Comparison of ENCODE assay signal across 2 cellular contexts in the genomic region with DNA sequence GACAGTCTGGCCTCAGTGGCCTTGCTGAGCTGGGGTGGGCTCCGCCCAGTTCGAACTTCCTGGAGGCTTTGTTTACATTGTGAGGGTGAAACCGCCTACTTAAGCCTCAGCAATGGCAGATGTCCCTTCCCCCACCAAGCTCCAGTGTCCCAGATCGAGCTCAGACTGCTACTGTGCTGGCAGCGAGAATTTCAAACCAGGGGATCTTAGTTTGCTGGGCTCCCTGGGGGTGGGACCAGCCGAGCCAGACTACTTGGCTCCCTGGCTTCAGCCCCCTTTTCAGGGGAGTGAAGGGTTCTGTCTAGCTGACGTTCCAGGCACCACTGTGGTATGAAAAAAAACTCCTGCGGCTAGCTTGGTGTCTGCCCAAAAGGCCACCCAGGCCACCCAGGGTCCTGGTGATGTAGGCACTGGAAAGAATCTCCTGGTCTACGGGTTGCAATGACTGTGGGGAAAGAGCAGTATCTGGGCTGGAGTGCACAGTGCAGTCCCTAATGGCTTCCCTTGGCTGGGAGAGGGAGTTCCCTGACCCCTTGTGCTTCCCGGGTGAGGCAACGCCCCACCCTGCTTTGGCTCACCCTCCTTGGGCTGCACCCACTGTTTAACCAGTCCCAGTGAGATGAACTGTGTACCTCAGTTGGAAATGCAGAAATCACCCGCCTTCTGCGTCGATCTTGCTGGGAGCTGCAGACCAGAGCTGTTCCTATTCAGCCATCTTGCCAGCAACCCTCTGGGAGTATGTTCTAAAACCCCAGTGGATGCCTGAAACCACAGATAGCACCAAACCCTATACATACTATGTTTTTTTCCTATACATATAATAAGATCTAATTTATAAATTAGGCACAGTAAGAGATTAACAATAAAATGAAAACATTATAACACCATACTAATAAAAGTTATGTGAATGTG.
TF ChIP-seq lines count a peak whose summit lies in the region.

No MANE protein-coding gene starts in this region.

TF ChIP-seq in IMR-90, 13 proteins besides CTCF, POLR2A, EP300 and RAD21:
- TF ChIP-seq CEBPB (IDR thresholded peaks at IDR 0.05; ENCODE audit: low read depth, low read length) (no peak), FOS (IDR thresholded peaks at IDR 0.05; ENCODE audit: low read depth, low read length) (no peak)
- TF ChIP-seq, protein P1, sequence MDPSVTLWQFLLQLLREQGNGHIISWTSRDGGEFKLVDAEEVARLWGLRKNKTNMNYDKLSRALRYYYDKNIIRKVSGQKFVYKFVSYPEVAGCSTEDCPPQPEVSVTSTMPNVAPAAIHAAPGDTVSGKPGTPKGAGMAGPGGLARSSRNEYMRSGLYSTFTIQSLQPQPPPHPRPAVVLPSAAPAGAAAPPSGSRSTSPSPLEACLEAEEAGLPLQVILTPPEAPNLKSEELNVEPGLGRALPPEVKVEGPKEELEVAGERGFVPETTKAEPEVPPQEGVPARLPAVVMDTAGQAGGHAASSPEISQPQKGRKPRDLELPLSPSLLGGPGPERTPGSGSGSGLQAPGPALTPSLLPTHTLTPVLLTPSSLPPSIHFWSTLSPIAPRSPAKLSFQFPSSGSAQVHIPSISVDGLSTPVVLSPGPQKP (IDR thresholded peaks at IDR 0.05; ENCODE audit: borderline replicate concordance, low read depth, low read length) = no peak

TF ChIP-seq in WTC11, 78 proteins besides CTCF, POLR2A, EP300 and RAD21:
- TF ChIP-seq FOXK1 (CRISPR knock-in tag; IDR thresholded peaks at IDR 0.05) (peak; percentile 78), IRF2 (CRISPR knock-in tag; IDR thresholded peaks at IDR 0.05; ENCODE audit: borderline replicate concordance, low read depth) (no peak)
- TF ChIP-seq, protein P2, sequence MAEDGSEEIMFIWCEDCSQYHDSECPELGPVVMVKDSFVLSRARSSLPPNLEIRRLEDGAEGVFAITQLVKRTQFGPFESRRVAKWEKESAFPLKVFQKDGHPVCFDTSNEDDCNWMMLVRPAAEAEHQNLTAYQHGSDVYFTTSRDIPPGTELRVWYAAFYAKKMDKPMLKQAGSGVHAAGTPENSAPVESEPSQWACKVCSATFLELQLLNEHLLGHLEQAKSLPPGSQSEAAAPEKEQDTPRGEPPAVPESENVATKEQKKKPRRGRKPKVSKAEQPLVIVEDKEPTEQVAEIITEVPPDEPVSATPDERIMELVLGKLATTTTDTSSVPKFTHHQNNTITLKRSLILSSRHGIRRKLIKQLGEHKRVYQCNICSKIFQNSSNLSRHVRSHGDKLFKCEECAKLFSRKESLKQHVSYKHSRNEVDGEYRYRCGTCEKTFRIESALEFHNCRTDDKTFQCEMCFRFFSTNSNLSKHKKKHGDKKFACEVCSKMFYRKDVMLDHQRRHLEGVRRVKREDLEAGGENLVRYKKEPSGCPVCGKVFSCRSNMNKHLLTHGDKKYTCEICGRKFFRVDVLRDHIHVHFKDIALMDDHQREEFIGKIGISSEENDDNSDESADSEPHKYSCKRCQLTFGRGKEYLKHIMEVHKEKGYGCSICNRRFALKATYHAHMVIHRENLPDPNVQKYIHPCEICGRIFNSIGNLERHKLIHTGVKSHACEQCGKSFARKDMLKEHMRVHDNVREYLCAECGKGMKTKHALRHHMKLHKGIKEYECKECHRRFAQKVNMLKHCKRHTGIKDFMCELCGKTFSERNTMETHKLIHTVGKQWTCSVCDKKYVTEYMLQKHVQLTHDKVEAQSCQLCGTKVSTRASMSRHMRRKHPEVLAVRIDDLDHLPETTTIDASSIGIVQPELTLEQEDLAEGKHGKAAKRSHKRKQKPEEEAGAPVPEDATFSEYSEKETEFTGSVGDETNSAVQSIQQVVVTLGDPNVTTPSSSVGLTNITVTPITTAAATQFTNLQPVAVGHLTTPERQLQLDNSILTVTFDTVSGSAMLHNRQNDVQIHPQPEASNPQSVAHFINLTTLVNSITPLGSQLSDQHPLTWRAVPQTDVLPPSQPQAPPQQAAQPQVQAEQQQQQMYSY (CRISPR knock-in tag; IDR thresholded peaks at IDR 0.05) = no peak
- TF ChIP-seq, protein P3, sequence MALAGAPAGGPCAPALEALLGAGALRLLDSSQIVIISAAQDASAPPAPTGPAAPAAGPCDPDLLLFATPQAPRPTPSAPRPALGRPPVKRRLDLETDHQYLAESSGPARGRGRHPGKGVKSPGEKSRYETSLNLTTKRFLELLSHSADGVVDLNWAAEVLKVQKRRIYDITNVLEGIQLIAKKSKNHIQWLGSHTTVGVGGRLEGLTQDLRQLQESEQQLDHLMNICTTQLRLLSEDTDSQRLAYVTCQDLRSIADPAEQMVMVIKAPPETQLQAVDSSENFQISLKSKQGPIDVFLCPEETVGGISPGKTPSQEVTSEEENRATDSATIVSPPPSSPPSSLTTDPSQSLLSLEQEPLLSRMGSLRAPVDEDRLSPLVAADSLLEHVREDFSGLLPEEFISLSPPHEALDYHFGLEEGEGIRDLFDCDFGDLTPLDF (CRISPR knock-in tag; IDR thresholded peaks at IDR 0.05) = no peak
TF ChIP-seq in WTC11: peak in this region for 1.
